8 cellular contexts compared by ENCODE assay signal in genomic region chr11:66958232-66958955, GRCh38. TPM values are rescaled to one million over a fixed set of nuclear protein-coding genes. Genes with fewer than 3 reads are reported as not detected.
DNase-seq lines count a peak whose midpoint lies in the region; ATAC-seq and TF ChIP-seq lines count a peak whose summit lies in the region.

Gene PC, minus strand, starts transcription at chr11:66958383. Its CDS starts 86,224 bp downstream, at chr11:66872159.

- H3K4me3 ChIP-seq in HUES64 (ENCODE audit: low read length) (peak within 1 kb of the TSS; percentile 77), mucosa of descending colon (peak within 1 kb of the TSS; percentile 44)

- peaks cover 7% of the 10 kb centered on the region for H3K27me3 Mint-ChIP-seq in activated T-cell treated with anti-CD3 and anti-CD28 coated beads, Interleukin-2, amount 50 U/mL, for 24 hours

- peak within 1 kb of the TSS; percentile 77 for H3K4me3 Mint-ChIP-seq in activated T-cell treated with anti-CD3 and anti-CD28 coated beads, Interleukin-2, amount 50 U/mL, for 24 hours

- peaks cover 27% of the 10 kb centered on the region for H3K4me1 Mint-ChIP-seq in activated T-cell treated with anti-CD3 and anti-CD28 coated beads, Interleukin-2, amount 50 U/mL, for 24 hours (ENCODE audit: low read depth)

- no peak for TF ChIP-seq CTCF in mucosa of descending colon (IDR thresholded peaks at IDR 0.05)

- peaks cover 9% of the 10 kb centered on the region; the same call in 1 of the 2 replicates for H3K27me3 ChIP-seq in HUES64 (ENCODE audit: insufficient read depth, low read length)

- WGBS in HUES64: 1% methylated on average over 74 of the region's 74 CpGs

- ATAC-seq in GM21447 (IDR thresholded peaks at IDR 0.05; ENCODE audit: unreplicated experiment) (peak; percentile 97), mucosa of descending colon (peak; percentile 96)

- peak within 1 kb of the TSS; percentile 50 for H3K9ac ChIP-seq in HUES64 (ENCODE audit: low read depth, low read length)

- no peaks in the 10 kb centered on the region for H3K36me3 Mint-ChIP-seq in activated T-cell treated with anti-CD3 and anti-CD28 coated beads, Interleukin-2, amount 50 U/mL, for 24 hours (ENCODE audit: low read depth)

- peak within 1 kb of the TSS; percentile 83; the same call in 1 of the 2 replicates for H3K27ac ChIP-seq in HUES64 (ENCODE audit: low read depth, low read length)
- peak within 1 kb of the TSS; percentile 3 for H3K27ac ChIP-seq in epithelial cell of prostate

- intact Hi-C loops in mucosa of descending colon (cut with DNase I, micrococcal nuclease): no loop called here

- peaks cover 2% of the 10 kb centered on the region for H3K9me3 Mint-ChIP-seq in activated T-cell treated with anti-CD3 and anti-CD28 coated beads, Interleukin-2, amount 50 U/mL, for 24 hours

- peaks cover 12% of the 10 kb centered on the region; the same call in 1 of the 2 replicates for H3K4me1 ChIP-seq in HUES64 (ENCODE audit: insufficient read depth, low read length)
- peaks cover 18% of the 10 kb centered on the region for H3K4me1 ChIP-seq in mucosa of descending colon (ENCODE audit: low read depth)

- no peaks in the 10 kb centered on the region for H3K9me3 ChIP-seq in HUES64 (ENCODE audit: insufficient read depth, low read depth, low read length)
- no peaks in the 10 kb centered on the region for H3K9me3 ChIP-seq in mucosa of descending colon

- DNase-seq in COR-L47 (lab: John Stamatoyannopoulos, UW) (peak; percentile 100), OCI-M2 (lab: John Stamatoyannopoulos, UW; ENCODE audit: unreplicated experiment) (peak; percentile 96), epithelial cell of prostate (ENCODE audit: low read depth, low spot score) (peak; percentile 99), mucosa of descending colon (peak; percentile 99 to 100 (median 100))
- DNase-seq in activated T-cell treated with anti-CD3 and anti-CD28 coated beads, Interleukin-2, amount 50 U/mL, for 24 hours: peak; percentile 98
- DNase-seq in stimulated activated CD8-positive, alpha-beta memory T cell treated with anti-CD3 and anti-CD28 coated beads, Interleukin-4, amount 100 ng/mL, for 1 hour (ENCODE audit: low read depth in 2 of 2, low spot score in 1 of 2): peak; percentile 91 to 92

- peak within 1 kb of the TSS; percentile 91 for H3K27ac Mint-ChIP-seq in activated T-cell treated with anti-CD3 and anti-CD28 coated beads, Interleukin-2, amount 50 U/mL, for 24 hours

- H3K36me3 ChIP-seq in HUES64 (ENCODE audit: insufficient read depth, low read length) (no peaks in the 10 kb centered on the region), mucosa of descending colon (ENCODE audit: low read depth) (peaks cover 4% of the 10 kb centered on the region)

RNA-seq across cellular contexts. Expression of gene PC, which starts in this region (rescaled TPM):
- 15.5 TPM for polyA plus RNA-seq in HUES64 (2013, experiment 1 of 2)
- 13.9 TPM for polyA plus RNA-seq in HUES64 (2013, experiment 2 of 2)
- total RNA-seq in mucosa of descending colon: 10 to 100 TPM; 20.0 to 43.8 (median 43.3) TPM

Comparison
In these comparisons a context has a peak if more than half of its experiments do, and no peak if none do; other contexts are left out.
1. Peak in every context shown above with its lines: DNase-seq, ATAC-seq, H3K4me3 ChIP-seq and H3K27ac ChIP-seq.